Comparison of ENCODE assay signal across 2 cellular contexts in genomic region chr12:131617179-131617578, GRCh38.
TF ChIP-seq lines count a peak whose summit lies in the region.

No MANE protein-coding gene starts in this region.

TF ChIP-seq in K562, 482 proteins besides CTCF, POLR2A, EP300 and RAD21:
- peak; percentile 66 for TF ChIP-seq POLR2G (IDR thresholded peaks at IDR 0.05; ENCODE audit: low read depth, low read length)
- TF ChIP-seq TFAP4 (CRISPR knock-in tag; IDR thresholded peaks at IDR 0.05; ENCODE audit: borderline replicate concordance), result no peak
- no peak for TF ChIP-seq SMARCE1 (IDR thresholded peaks at IDR 0.05)
- no peak for TF ChIP-seq TGIF2 (CRISPR knock-in tag; IDR thresholded peaks at IDR 0.05)
- TF ChIP-seq FUS (optimal IDR thresholded peaks at IDR 0.05; ENCODE audit: low read depth, low read length), result no peak
- no peak for TF ChIP-seq RUNX1 (IDR thresholded peaks at IDR 0.05; ENCODE audit: low read depth)
- no peak for TF ChIP-seq ZNF12 (CRISPR knock-in tag; IDR thresholded peaks at IDR 0.05)
- no peak for TF ChIP-seq ZNF740 (CRISPR knock-in tag; IDR thresholded peaks at IDR 0.05)
- TF ChIP-seq ZNF740 (tag; IDR thresholded peaks at IDR 0.05), result no peak
- no peak for TF ChIP-seq MLX (CRISPR knock-in tag; conservative IDR thresholded peaks at IDR 0.05)

TF ChIP-seq in H1, 55 proteins besides CTCF, POLR2A, EP300 and RAD21:
- no peak for TF ChIP-seq SUZ12 (IDR thresholded peaks at IDR 0.05; ENCODE audit: low read length)
- TF ChIP-seq MAFK (IDR thresholded peaks at IDR 0.05; ENCODE audit: low read depth, low read length), result no peak
- no peak for TF ChIP-seq HDAC6 (IDR thresholded peaks at IDR 0.05; ENCODE audit: low read depth, low read length)
- no peak for TF ChIP-seq USF2 (IDR thresholded peaks at IDR 0.05; ENCODE audit: low read length)
- no peak for TF ChIP-seq SRF (IDR thresholded peaks at IDR 0.05; ENCODE audit: low read depth, low read length)
- TF ChIP-seq SIN3A (conservative IDR thresholded peaks at IDR 0.05 in 1 of 2, IDR thresholded peaks at IDR 0.05 in 1 of 2; ENCODE audit: low read depth in 1 of 2, low read length in 2 of 2), result no peak
- no peak for TF ChIP-seq SP4 (IDR thresholded peaks at IDR 0.05; ENCODE audit: low read length)
- TF ChIP-seq JUN (IDR thresholded peaks at IDR 0.05; ENCODE audit: low read depth, low read length), result no peak
TF ChIP-seq in H1: peak in this region for 0.
